11 cellular contexts compared by ENCODE assay signal in the genomic region with DNA sequence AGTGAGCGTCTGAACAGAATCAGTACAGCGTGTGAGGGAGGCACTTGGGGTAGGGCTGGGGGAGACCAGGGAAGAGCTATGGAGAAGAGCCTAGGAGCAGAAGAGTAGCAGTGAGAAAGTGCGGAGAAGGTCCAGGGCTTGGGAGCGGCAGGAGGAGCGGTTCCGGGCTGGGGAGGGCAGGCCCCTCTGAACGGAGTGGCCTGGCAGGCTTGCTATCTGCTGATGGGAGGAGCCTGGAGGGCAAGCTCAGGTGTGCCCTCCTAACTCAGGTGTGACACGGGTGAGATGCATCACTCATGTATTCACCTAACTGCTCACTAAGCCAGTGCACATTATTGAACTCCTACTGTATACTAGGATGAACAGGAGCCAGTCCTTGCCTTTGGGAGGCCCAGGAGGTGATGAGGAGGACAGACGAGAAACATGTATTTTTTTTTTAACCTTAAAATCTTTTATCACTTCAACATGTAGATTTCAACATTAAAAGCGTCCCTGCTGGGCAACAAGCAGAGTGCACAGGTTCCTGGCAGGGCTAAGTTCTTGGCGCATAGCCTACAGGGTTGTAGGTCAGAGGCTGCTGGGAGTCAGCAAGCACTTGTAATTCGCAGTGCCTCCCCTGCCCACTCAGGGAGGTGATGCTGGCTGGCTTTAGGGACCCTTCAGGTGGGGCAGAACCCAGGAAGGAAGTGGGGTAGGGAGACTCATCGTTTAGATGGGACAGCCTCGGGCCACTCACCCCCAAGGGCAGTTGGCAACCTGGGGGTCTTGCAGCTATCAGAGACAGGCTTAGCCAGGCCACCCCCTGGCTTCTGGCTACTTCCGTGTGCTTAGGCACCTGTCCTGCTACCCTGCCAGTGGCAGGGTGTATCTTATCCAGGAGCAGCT. TPM values are rescaled to one million over a fixed set of nuclear protein-coding genes. Genes with fewer than 3 reads are reported as not detected.
DNase-seq lines count a peak whose midpoint lies in the region; ATAC-seq, FAIRE-seq and TF ChIP-seq lines count a peak whose summit lies in the region.
"Had no signal": no experiment of that assay in that cellular context is flagged by ENCODE, and none has a peak within 500 bp of the region (broad histone marks: within the 10 kb centered on the region; RNA-seq: fewer than 3 reads in every experiment).

No MANE protein-coding gene starts in this region.

- H3K9me3 ChIP-seq in adrenal gland (replicated peaks in 1 of 3) (no peaks in the 10 kb centered on the region), right cardiac atrium (ENCODE audit: control insufficient read depth, low read length) (no peaks in the 10 kb centered on the region), stomach (no peaks in the 10 kb centered on the region)

- no peak overlapping the region for H3K4me3 ChIP-seq in adrenal gland
- no peak overlapping the region for H3K4me3 ChIP-seq in right cardiac atrium (ENCODE audit: low read length)
- no peak overlapping the region for H3K4me3 ChIP-seq in stomach

- no peak for DNase-seq in GM12892 (ENCODE audit: insufficient read length)
- DNase-seq in adrenal gland: peak; percentile 63 to 91 (median 80)
- peak; percentile 66 to 84 (median 81) for DNase-seq in right cardiac atrium
- DNase-seq in stomach: peak; percentile 80
- DNase-seq in activated CD8-positive, alpha-beta memory T cell treated with anti-CD3 and anti-CD28 coated beads, Interleukin-2, amount 50 U/mL, for 48 hours: no peak
- DNase-seq in NCI-H446 treated with DMSO at 0.1 percent for 48 hours (lab: John Stamatoyannopoulos, UW): no peak
- no peak for DNase-seq in NCI-H1417 treated with DMSO at 0.1 percent for 48 hours (lab: John Stamatoyannopoulos, UW)
- DNase-seq: NCI-H526 had no signal

- no peak for TF ChIP-seq POLR2A in GM12892 (IDR thresholded peaks at IDR 0.05; ENCODE audit: low read depth, low read length)
- no peak for TF ChIP-seq POLR2A in adrenal gland (IDR thresholded peaks at IDR 0.05)
- no peak for TF ChIP-seq POLR2A in stomach (IDR thresholded peaks at IDR 0.05)

- intact Hi-C loops in adrenal gland (cut with DNase I): no loop called here
- intact Hi-C loops in right cardiac atrium (cut with DNase I): loop anchor here in 1 of 4 donors (2.0 to 5.0 kb wide), 2 partner anchors 35 to 54 kb away; no protein-coding TSS in a partner anchor
- intact Hi-C loops in stomach (cut with DNase I; ENCODE audit: low total_unique reads): no loop called here

- TF ChIP-seq CTCF in adrenal gland (IDR thresholded peaks at IDR 0.05): peak in 3 of 6 experiments; percentile 5 to 27 (median 26)
- peak in 1 of 7 experiments; percentile 7 for TF ChIP-seq CTCF in stomach (IDR thresholded peaks at IDR 0.05)

- ATAC-seq in right cardiac atrium: peak; percentile 36 to 40
- no peak for ATAC-seq in HG02623 (IDR thresholded peaks at IDR 0.05; ENCODE audit: unreplicated experiment)

- H3K27ac ChIP-seq in adrenal gland: peak overlapping the region; percentile 51 to 98 (median 86)
- peak overlapping the region; percentile 98 for H3K27ac ChIP-seq in right cardiac atrium (ENCODE audit: low read length)
- peak overlapping the region; percentile 45 to 90 (median 81) for H3K27ac ChIP-seq in stomach

- FAIRE-seq in GM12892 (lab: Jason Lieb, UNC): peak; percentile 67
- FAIRE-seq: astrocyte, small intestine had no signal

- H3K4me1 ChIP-seq in adrenal gland (replicated peaks in 1 of 2) (peaks cover 25 to 63% of the 10 kb centered on the region in 2 donors), right cardiac atrium (ENCODE audit: control insufficient read depth, insufficient read depth, low read length) (peaks cover 36% of the 10 kb centered on the region), stomach (peaks cover 25 to 39% (median 34%) of the 10 kb centered on the region in 4 donors)

- H3K27me3 ChIP-seq in adrenal gland (no peaks in the 10 kb centered on the region), right cardiac atrium (ENCODE audit: control insufficient read depth, insufficient read depth) (no peaks in the 10 kb centered on the region), stomach (no peaks in the 10 kb centered on the region)

- 60 to 77% (median 70%) methylated on average over 12 to 15 of the region's 15 CpGs for WGBS in adrenal gland, 4 donors
- WGBS in right cardiac atrium: 57% methylated on average over 15 of the region's 15 CpGs
- WGBS in stomach, 5 donors: 36 to 56% (median 51%) methylated on average over 14 to 15 of the region's 15 CpGs

- no peak for TF ChIP-seq EP300 in stomach (IDR thresholded peaks at IDR 0.05)

- H3K36me3 ChIP-seq in adrenal gland (replicated peaks in 1 of 2) (peaks cover 0 to 8% of the 10 kb centered on the region in 2 donors), stomach (peaks cover 5 to 23% (median 18%) of the 10 kb centered on the region in 4 donors)

RNA-seq across cellular contexts. Expression of a gene that starts 55.5 kb away (rescaled TPM):
- 30.8 TPM for polyA plus RNA-seq in GM12892 (2012; ENCODE audit: missing spikeins)
- total RNA-seq in adrenal gland (10 to 100 TPM; 51.5 to 91.2 (median 61.3) TPM), right cardiac atrium (100 to 1,000 TPM; 177 to 220 (median 208) TPM), stomach (10 to 100 TPM in 2 of 5 donors, 1 to 10 TPM in 3; 4.6 to 34.8 (median 9.6) TPM)
- polyA plus RNA-seq in adrenal gland (10 to 100 TPM; 44.0 to 72.3 (median 59.4) TPM), right cardiac atrium (184 TPM), stomach (10 to 100 TPM in 2 of 3 donors, 1 to 10 TPM in 1; 4.9 to 13.0 (median 12.8) TPM)

Comparison
In these comparisons a context has a peak if more than half of its experiments do, and no peak if none do; other contexts are left out.
1. DNase-seq: peak in adrenal gland (7 of 7), right cardiac atrium (3 of 3) and stomach (single experiment); none in GM12892 (single experiment), activated CD8-positive, alpha-beta memory T cell treated with anti-CD3 and anti-CD28 coated beads, Interleukin-2, amount 50 U/mL, for 48 hours (single experiment), NCI-H446 treated with DMSO at 0.1 percent for 48 hours (single experiment) and NCI-H1417 treated with DMSO at 0.1 percent for 48 hours (single experiment).
2. Peak in every context shown above with its lines, with median percentiles within 50 percentile points of each other: H3K27ac ChIP-seq.